1 cellular context compared by ENCODE assay signal in the genomic region with DNA sequence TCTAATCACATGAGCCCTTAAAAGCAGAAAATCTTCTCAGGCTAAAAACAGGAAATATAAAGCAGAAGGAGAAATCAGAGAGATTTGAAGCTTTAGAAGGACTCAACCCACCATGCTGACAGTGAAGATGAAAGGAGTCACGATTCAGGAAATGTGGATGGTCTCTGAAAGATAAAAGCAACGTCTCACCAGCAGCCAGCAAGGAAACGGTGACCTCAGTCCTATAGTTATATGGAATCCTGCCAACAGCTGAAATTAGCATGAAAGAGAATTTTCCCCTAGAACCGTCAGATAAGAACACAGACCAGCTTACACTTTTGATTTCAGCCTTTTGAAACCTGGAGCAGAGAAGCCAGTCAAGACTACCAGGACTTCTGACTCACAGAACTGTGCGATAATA.
TF ChIP-seq lines count a peak whose summit lies in the region.

No MANE protein-coding gene starts in this region.

TF ChIP-seq in SK-N-SH, 30 proteins besides CTCF, POLR2A, EP300 and RAD21 (continued from another document):
- TF ChIP-seq, protein P1, sequence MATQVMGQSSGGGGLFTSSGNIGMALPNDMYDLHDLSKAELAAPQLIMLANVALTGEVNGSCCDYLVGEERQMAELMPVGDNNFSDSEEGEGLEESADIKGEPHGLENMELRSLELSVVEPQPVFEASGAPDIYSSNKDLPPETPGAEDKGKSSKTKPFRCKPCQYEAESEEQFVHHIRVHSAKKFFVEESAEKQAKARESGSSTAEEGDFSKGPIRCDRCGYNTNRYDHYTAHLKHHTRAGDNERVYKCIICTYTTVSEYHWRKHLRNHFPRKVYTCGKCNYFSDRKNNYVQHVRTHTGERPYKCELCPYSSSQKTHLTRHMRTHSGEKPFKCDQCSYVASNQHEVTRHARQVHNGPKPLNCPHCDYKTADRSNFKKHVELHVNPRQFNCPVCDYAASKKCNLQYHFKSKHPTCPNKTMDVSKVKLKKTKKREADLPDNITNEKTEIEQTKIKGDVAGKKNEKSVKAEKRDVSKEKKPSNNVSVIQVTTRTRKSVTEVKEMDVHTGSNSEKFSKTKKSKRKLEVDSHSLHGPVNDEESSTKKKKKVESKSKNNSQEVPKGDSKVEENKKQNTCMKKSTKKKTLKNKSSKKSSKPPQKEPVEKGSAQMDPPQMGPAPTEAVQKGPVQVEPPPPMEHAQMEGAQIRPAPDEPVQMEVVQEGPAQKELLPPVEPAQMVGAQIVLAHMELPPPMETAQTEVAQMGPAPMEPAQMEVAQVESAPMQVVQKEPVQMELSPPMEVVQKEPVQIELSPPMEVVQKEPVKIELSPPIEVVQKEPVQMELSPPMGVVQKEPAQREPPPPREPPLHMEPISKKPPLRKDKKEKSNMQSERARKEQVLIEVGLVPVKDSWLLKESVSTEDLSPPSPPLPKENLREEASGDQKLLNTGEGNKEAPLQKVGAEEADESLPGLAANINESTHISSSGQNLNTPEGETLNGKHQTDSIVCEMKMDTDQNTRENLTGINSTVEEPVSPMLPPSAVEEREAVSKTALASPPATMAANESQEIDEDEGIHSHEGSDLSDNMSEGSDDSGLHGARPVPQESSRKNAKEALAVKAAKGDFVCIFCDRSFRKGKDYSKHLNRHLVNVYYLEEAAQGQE (IDR thresholded peaks at IDR 0.05; ENCODE audit: low read depth, low read length), result no peak
- no peak for TF ChIP-seq JUND (IDR thresholded peaks at IDR 0.05)
